ENCODE assay signal across 8 cellular contexts in genomic region chr1:6260961-6261614, GRCh38. TPM values are rescaled to one million over a fixed set of nuclear protein-coding genes. Genes with fewer than 3 reads are reported as not detected.
DNase-seq lines count a peak whose midpoint lies in the region; ATAC-seq and TF ChIP-seq lines count a peak whose summit lies in the region.

GPR153 (minus strand) TSS chr1:6261098; CDS start chr1:6254905, 6,193 bp downstream.

- H3K4me1 Mint-ChIP-seq in chondrocyte (ENCODE audit: low read depth) = peaks cover 6% of the 10 kb centered on the region

- H3K9me3 ChIP-seq in lower lobe of right lung = no peaks in the 10 kb centered on the region

- H3K4me3 ChIP-seq in HL-60 (replicated peaks; ENCODE audit: insufficient read depth, low read length) (peak within 1 kb of the TSS; percentile 36), lower lobe of right lung (peak within 1 kb of the TSS; percentile 70)

- H3K27ac ChIP-seq in HL-60 (replicated peaks) (no peak within 1 kb of the TSS), VCaP (peak within 1 kb of the TSS; percentile 58; the same call in 1 of the 2 replicates), lower lobe of right lung (peak within 1 kb of the TSS; percentile 64)

- peaks cover 33% of the 10 kb centered on the region for H3K4me1 ChIP-seq in lower lobe of right lung

- peaks cover 1% of the 10 kb centered on the region for H3K36me3 Mint-ChIP-seq in chondrocyte (ENCODE audit: low read depth)

- ATAC-seq in lower lobe of right lung (peak; percentile 38 to 67), HG03469 (IDR thresholded peaks at IDR 0.05; ENCODE audit: unreplicated experiment) (no peak)

- no peaks in the 10 kb centered on the region for H3K36me3 ChIP-seq in lower lobe of right lung

- H3K27me3 ChIP-seq in HL-60 (ENCODE audit: insufficient read depth, poor library complexity, severe bottlenecking) = peaks cover 28% of the 10 kb centered on the region
- peaks cover 24% of the 10 kb centered on the region for H3K27me3 ChIP-seq in lower lobe of right lung (ENCODE audit: low read depth)

- no peaks in the 10 kb centered on the region for H3K27me3 Mint-ChIP-seq in chondrocyte (ENCODE audit: low read depth)

- peak within 1 kb of the TSS; percentile 59 for H3K4me3 Mint-ChIP-seq in chondrocyte (ENCODE audit: unreplicated experiment)

- no peaks in the 10 kb centered on the region for H3K9me3 Mint-ChIP-seq in chondrocyte (ENCODE audit: low read depth)

- no peak within 1 kb of the TSS for H3K27ac Mint-ChIP-seq in chondrocyte (ENCODE audit: unreplicated experiment)

- TF ChIP-seq CTCF in HL-60 (IDR thresholded peaks at IDR 0.05; ENCODE audit: insufficient read depth, low read length) = no peak
- TF ChIP-seq CTCF in VCaP (conservative IDR thresholded peaks at IDR 0.05) = no peak
- no peak for TF ChIP-seq CTCF in chondrocyte (IDR thresholded peaks at IDR 0.05)
- TF ChIP-seq CTCF in lower lobe of right lung (IDR thresholded peaks at IDR 0.05) = no peak

- DNase-seq in Daoy (ENCODE audit: low read depth) = peak; percentile 74
- peak in 1 of 2 experiments; percentile 15 for DNase-seq in HL-60 (ENCODE audit: low read depth in 1 of 2, low spot score in 1 of 2)
- no peak for DNase-seq in chondrocyte (ENCODE audit: low spot score)
- no peak for DNase-seq in lower lobe of right lung
- DNase-seq in stimulated activated CD8-positive, alpha-beta memory T cell treated with anti-CD3 and anti-CD28 coated beads, Interleukin-2, amount 100 ng/mL, for 48 hours (ENCODE audit: low read depth in 2 of 2) = peak; percentile 44 to 47
- DNase-seq in GF-D8 (lab: John Stamatoyannopoulos, UW) = no peak

- intact Hi-C loops in lower lobe of right lung (cut with DNase I) = no loop called here

RNA-seq across cellular contexts. Expression of gene GPR153, which starts in this region (rescaled TPM):
- total RNA-seq in Daoy (2014; rRNA removed; shearing (Covaris generic)) = 3.0 and 6.3 TPM in 2 replicates
- total RNA-seq in chondrocyte = 4.2 to 5.8 TPM (median 4.4 TPM) in 3 replicates
- 16.6 TPM for total RNA-seq in lower lobe of right lung

Comparison
In these comparisons a context has a peak if more than half of its experiments do, and no peak if none do; other contexts are left out.
1. DNase-seq: peak in Daoy (single experiment) and stimulated activated CD8-positive, alpha-beta memory T cell treated with anti-CD3 and anti-CD28 coated beads, Interleukin-2, amount 100 ng/mL, for 48 hours (2 of 2); none in chondrocyte (single experiment), lower lobe of right lung (single experiment) and GF-D8 (single experiment).